ENCODE assay signal across 1 cellular context in genomic region chr19:49556412-49557398, GRCh38.
TF ChIP-seq lines count a peak whose summit lies in the region.

No MANE protein-coding gene starts in this region.

TF ChIP-seq in K562, 482 proteins besides CTCF, POLR2A, EP300 and RAD21:
- TF ChIP-seq ZFP1 (CRISPR knock-in tag; IDR thresholded peaks at IDR 0.05) (no peak), KDM1A (IDR thresholded peaks at IDR 0.05) (peak; percentile 48 to 66; a peak in 3 of 4 replicates), ZBTB7A (IDR thresholded peaks at IDR 0.05; ENCODE audit: borderline replicate concordance, control insufficient read depth, low read depth, low read length) (peak; percentile 5; the same call in 1 of the 2 replicates), BCOR (IDR thresholded peaks at IDR 0.05) (peak; percentile 82), RBM22 (IDR thresholded peaks at IDR 0.05; ENCODE audit: low read depth, low read length, poor library complexity, severe bottlenecking) (peak; percentile 22), RBFOX2 (IDR thresholded peaks at IDR 0.05; ENCODE audit: low read depth, low read length) (peak; percentile 18; the same call in 1 of the 2 replicates), ATF3 (IDR thresholded peaks at IDR 0.05) (peak; percentile 64; the same call in 1 of the 2 replicates), ATF3 (CRISPR knock-in tag; conservative IDR thresholded peaks at IDR 0.05) (no peak), FIP1L1 (IDR thresholded peaks at IDR 0.05; ENCODE audit: low read depth, low read length, poor library complexity, severe bottlenecking) (peak; percentile 32), RCOR1 (IDR thresholded peaks at IDR 0.05; ENCODE audit: borderline replicate concordance in 1 of 2, low read depth in 2 of 2, low read length in 2 of 2) (0 out of 4 replicates have a peak, but pooled peaks of 1 of the 2 experiments have one; percentile 25), ZNF79 (CRISPR knock-in tag; IDR thresholded peaks at IDR 0.05; ENCODE audit: low read depth) (no peak), RBM25 (IDR thresholded peaks at IDR 0.05; ENCODE audit: low read depth, low read length, severe bottlenecking) (peak; percentile 68), ZNF740 (CRISPR knock-in tag; IDR thresholded peaks at IDR 0.05) (0 out of 2 replicates have a peak, but pooled peaks have one; percentile 15), ZNF740 (tag; IDR thresholded peaks at IDR 0.05) (no peak), SP2 (IDR thresholded peaks at IDR 0.05; ENCODE audit: extremely low read depth, low read depth, low read length, poor library complexity, severe bottlenecking) (no peak), SMARCA5 (IDR thresholded peaks at IDR 0.05) (0 out of 2 replicates have a peak, but pooled peaks have one; percentile 19)
- TF ChIP-seq, protein P1, sequence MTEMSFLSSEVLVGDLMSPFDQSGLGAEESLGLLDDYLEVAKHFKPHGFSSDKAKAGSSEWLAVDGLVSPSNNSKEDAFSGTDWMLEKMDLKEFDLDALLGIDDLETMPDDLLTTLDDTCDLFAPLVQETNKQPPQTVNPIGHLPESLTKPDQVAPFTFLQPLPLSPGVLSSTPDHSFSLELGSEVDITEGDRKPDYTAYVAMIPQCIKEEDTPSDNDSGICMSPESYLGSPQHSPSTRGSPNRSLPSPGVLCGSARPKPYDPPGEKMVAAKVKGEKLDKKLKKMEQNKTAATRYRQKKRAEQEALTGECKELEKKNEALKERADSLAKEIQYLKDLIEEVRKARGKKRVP (CRISPR knock-in tag; IDR thresholded peaks at IDR 0.05) = no peak
- TF ChIP-seq, protein P2, sequence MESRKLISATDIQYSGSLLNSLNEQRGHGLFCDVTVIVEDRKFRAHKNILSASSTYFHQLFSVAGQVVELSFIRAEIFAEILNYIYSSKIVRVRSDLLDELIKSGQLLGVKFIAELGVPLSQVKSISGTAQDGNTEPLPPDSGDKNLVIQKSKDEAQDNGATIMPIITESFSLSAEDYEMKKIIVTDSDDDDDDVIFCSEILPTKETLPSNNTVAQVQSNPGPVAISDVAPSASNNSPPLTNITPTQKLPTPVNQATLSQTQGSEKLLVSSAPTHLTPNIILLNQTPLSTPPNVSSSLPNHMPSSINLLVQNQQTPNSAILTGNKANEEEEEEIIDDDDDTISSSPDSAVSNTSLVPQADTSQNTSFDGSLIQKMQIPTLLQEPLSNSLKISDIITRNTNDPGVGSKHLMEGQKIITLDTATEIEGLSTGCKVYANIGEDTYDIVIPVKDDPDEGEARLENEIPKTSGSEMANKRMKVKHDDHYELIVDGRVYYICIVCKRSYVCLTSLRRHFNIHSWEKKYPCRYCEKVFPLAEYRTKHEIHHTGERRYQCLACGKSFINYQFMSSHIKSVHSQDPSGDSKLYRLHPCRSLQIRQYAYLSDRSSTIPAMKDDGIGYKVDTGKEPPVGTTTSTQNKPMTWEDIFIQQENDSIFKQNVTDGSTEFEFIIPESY (CRISPR knock-in tag; IDR thresholded peaks at IDR 0.05) = peak; percentile 98
- TF ChIP-seq, protein P3, sequence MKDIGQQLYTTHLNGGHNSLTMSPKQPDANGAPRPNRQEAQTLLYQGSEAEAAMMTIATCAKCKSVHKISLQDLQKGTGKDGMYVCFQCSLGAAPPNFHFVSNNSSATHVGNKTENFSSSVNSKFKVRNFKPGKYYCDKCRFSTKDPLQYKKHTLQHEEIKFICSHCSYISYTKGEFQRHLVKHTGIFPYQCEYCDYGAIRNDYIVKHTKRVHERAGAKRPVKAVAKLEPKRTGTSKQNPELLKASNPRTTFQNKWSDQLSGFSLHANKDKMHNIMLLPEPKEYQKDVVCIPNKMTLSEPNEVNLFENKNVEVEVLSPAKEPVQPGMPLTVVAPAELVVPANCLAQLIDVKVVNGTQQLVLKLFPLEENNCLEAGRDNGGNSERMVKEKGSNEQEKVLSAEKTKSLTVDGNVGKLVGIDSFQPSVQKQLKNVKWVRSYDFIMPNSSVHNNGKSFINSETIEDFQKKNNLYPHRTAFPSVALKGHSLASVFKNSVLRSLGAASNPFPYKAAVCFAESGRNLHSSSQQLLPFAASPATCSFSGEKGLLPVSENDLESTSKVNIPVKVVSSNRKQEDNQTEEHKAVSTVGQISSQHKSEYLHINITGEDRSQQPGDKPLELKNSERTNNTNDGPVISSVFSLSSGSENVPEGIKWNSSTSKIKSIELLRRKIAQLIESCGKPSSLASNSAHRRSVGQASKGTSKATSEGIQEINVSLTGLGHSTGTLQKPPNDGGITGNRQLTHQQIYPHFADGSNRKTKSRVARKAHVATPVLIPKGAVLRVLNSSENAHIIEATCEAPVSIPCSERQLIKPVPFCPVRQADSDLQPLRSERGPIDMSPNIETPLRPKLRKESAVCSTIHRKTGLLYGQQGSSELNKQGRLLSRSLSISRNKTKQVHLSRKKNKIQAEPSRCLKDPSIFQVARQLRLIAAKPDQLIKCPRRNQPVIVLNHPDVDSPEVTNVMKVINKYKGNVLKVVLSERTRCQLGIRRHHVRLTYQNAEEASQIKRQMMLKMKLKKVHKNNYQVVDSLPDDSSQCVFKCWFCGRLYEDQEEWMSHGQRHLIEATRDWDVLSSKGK (CRISPR knock-in tag; IDR thresholded peaks at IDR 0.05) = no peak
